8 cellular contexts compared by ENCODE assay signal in the genomic region with DNA sequence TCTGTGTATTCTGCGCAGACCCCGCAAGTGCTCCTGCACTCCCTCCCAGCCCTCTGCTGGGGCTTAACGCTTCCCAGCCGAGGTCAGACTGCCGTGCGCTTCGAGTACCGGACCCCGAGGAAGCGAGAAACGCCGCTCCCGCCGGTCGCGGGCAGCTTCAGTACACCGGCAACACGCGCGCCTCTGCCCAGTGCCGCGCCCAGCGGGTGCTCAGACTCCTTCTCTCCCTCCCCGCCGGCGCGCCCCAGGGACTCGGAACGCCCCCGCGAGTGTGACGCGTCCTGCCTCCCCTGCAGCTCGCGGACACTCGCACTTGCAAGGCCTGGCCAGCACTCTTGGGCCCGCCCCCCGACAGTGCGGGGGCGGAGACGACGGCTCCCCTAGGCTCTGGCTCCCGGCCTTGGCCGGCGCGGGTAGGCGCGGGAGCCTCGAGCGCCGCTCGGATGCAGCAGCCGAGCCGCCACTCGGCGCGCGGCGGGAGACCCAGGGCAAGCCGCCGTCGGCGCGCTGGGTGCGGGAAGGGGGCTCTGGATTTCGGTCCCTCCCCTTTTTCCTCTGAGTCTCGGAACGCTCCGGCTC. TPM values are rescaled to one million over a fixed set of nuclear protein-coding genes. Genes with fewer than 3 reads are reported as not detected.
DNase-seq lines count a peak whose midpoint lies in the region; ATAC-seq and TF ChIP-seq lines count a peak whose summit lies in the region.

Gene PTGER2, plus strand, starts transcription at position 410 of the 579 bp plus-strand sequence. CDS start 237 bp downstream, outside the sequence.

- peak; percentile 85 for DNase-seq in D341Med (ENCODE audit: low spot score)
- peak; percentile 72 for DNase-seq in NCI-H1105 treated with DMSO at 0.1 percent for 48 hours (lab: John Stamatoyannopoulos, UW)
- peak; percentile 64 for DNase-seq in activated CD4-positive, alpha-beta T cell treated with anti-CD3 and anti-CD28 coated beads, Interleukin-2, amount 50 U/mL, for 1 hour
- peak; percentile 61 for DNase-seq in dermis blood vessel endothelial cell
- peak; percentile 86 for DNase-seq in lung (ENCODE audit: low spot score)
- peak; percentile 35 to 59 (median 45) for DNase-seq in stimulated activated CD4-positive, alpha-beta T cell treated with anti-CD3 and anti-CD28 coated beads, TNF-alpha, amount 100 ng/mL, for 1 hour (ENCODE audit: low read depth in 3 of 3, low spot score in 1 of 3)

- peak within 1 kb of the TSS in 1 of 2 donors; percentile 91 for H3K27ac ChIP-seq in lung (ENCODE audit: low read depth in 1 of 2, low read length in 1 of 2)

- peaks cover 0 to 10% of the 10 kb centered on the region in 2 donors for H3K4me1 ChIP-seq in lung (ENCODE audit: control insufficient read depth in 2 of 2, insufficient read depth in 2 of 2, low read length in 2 of 2)

- peaks cover 0 to 2% of the 10 kb centered on the region in 2 donors for H3K9me3 ChIP-seq in lung (ENCODE audit: control insufficient read depth in 2 of 2, insufficient read depth in 1 of 2, low read length in 1 of 2)

- TF ChIP-seq CTCF in lung (IDR thresholded peaks at IDR 0.05; ENCODE audit: control extremely low read depth, extremely low read depth), result no peak

- H3K4me3 ChIP-seq in lung, result peak within 1 kb of the TSS; percentile 46

- no peaks in the 10 kb centered on the region for H3K36me3 ChIP-seq in lung (ENCODE audit: control insufficient read depth in 2 of 2, insufficient read depth in 2 of 2, low read length in 2 of 2)

- 0% methylated on average over 55 to 69 of the region's 69 CpGs for WGBS in lung, 2 donors

- H3K27me3 ChIP-seq in lung (ENCODE audit: control insufficient read depth, insufficient read depth), result no peaks in the 10 kb centered on the region

- ATAC-seq in GM21717 (IDR thresholded peaks at IDR 0.05; ENCODE audit: unreplicated experiment) (peak; percentile 47), lung (ENCODE audit: insufficient read depth, low FRiP score) (peak; percentile 89), GM21737 (IDR thresholded peaks at IDR 0.05; ENCODE audit: unreplicated experiment) (no peak)

RNA-seq across cellular contexts. Expression of gene PTGER2, which starts in this region (rescaled TPM):
- total RNA-seq in dermis blood vessel endothelial cell, result 0.14 and 0.34 TPM in 2 replicates
- 1 to 10 TPM; 3.7 to 9.8 TPM for total RNA-seq in lung
- 10 to 100 TPM in 1 of 2 donors, 1 to 10 TPM in 1; 2.0 to 20.6 TPM for polyA plus RNA-seq in lung

Comparison
In these comparisons a context has a peak if more than half of its experiments do, and no peak if none do; other contexts are left out.
1. Peak in DNase-seq in dermis blood vessel endothelial cell; RNA of the gene not detected or under 1 TPM.